Comparison of ENCODE assay signal across 18 cellular contexts in the genomic region with DNA sequence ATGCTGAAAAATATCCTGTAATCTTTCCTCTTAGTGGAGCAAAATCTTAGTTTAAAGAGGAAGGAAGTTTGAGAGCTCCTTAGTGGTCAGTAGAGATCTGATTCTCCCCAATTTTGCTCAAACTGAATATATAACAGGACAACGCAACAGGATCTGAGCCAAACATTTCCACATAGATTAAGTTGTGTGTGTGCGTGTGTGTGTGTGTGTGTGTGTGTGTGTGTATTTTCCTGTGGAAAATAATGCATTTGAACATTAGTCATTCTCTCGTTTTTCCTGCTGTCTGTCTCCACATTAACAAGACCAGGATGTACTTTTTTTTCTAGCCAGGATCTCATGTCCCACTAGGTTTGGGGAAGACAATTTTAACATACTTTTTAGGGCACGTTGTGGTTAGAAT.
DNase-seq lines count a peak whose midpoint lies in the region; ATAC-seq, FAIRE-seq and TF ChIP-seq lines count a peak whose summit lies in the region.
"Had no signal": no experiment of that assay in that cellular context is flagged by ENCODE, and none has a peak within 500 bp of the region (broad histone marks: within the 10 kb centered on the region; RNA-seq: fewer than 3 reads in every experiment).

No MANE protein-coding gene starts in this region.

- intact Hi-C loops in ovary (cut with DNase I) (loop anchor here in 1 of 4 donors (1.0 kb wide), 1 partner anchor 11 kb away; no protein-coding TSS in a partner anchor), natural killer cell (cut with micrococcal nuclease) (no loop called here)

- H3K4me3 Mint-ChIP-seq in endothelial cell (ENCODE audit: unreplicated experiment): no peak overlapping the region
- no peak overlapping the region for H3K4me3 Mint-ChIP-seq in natural killer cell
- H3K4me3 Mint-ChIP-seq: CD4-positive, CD25-positive, alpha-beta regulatory T cell; CD8-positive, alpha-beta memory T cell; H9 had no signal

- TF ChIP-seq CTCF in endothelial cell (IDR thresholded peaks at IDR 0.05; ENCODE audit: unreplicated experiment) (no peak), ovary (IDR thresholded peaks at IDR 0.05) (no peak), natural killer cell (IDR thresholded peaks at IDR 0.05) (no peak)

- no peak for TF ChIP-seq EP300 in ovary (IDR thresholded peaks at IDR 0.05)

- H3K27ac Mint-ChIP-seq in endothelial cell (ENCODE audit: unreplicated experiment) (peak overlapping the region; percentile 96), natural killer cell (no peak overlapping the region)
- H3K27ac Mint-ChIP-seq: CD4-positive, CD25-positive, alpha-beta regulatory T cell; CD8-positive, alpha-beta memory T cell; H9 had no signal

- peaks cover 1% of the 10 kb centered on the region for H3K27me3 Mint-ChIP-seq in endothelial cell (ENCODE audit: unreplicated experiment)
- H3K27me3 Mint-ChIP-seq in natural killer cell (ENCODE audit: low read depth in 2 of 2): no peaks in the 10 kb centered on the region
- H3K27me3 Mint-ChIP-seq: CD4-positive, CD25-positive, alpha-beta regulatory T cell; CD8-positive, alpha-beta memory T cell had no signal

- no peak for TF ChIP-seq POLR2A in ovary (IDR thresholded peaks at IDR 0.05)

- DNase-seq in Kasumi-1 (lab: John Stamatoyannopoulos, UW) (peak; percentile 10 to 23), endothelial cell (ENCODE audit: low spot score) (peak; percentile 7), glomerular endothelial cell (ENCODE audit: extremely low read depth, low read depth, low spot score) (peak; percentile 60), urothelium cell line (ENCODE audit: low spot score) (no peak), ovary (no peak), natural killer cell (no peak)
- DNase-seq in activated effector memory CD4-positive, alpha-beta T cell treated with Interleukin-2 at 50 U/mL for 16 hours: no peak
- DNase-seq: BE2C; C1 segment of cervical spinal cord; CD4-positive, CD25-positive, alpha-beta regulatory T cell; CD8-positive, alpha-beta memory T cell; COR-L47; DMS 273 treated with DMSO at 0.1 percent for 48 hours; DMS53; GOT3; H9 had no signal

- WGBS in ovary, 3 donors: 61 to 68% (median 66%) methylated on average over 4 of the region's 4 CpGs

- no peaks in the 10 kb centered on the region for H3K9me3 ChIP-seq in ovary
- H3K9me3 ChIP-seq: BE2C had no signal

- no peaks in the 10 kb centered on the region for H3K27me3 ChIP-seq in ovary
- H3K27me3 ChIP-seq: BE2C had no signal

- H3K9me3 Mint-ChIP-seq in endothelial cell (ENCODE audit: unreplicated experiment): no peaks in the 10 kb centered on the region
- H3K9me3 Mint-ChIP-seq in natural killer cell: peaks cover 12 to 19% of the 10 kb centered on the region in 2 donors
- H3K9me3 Mint-ChIP-seq: H9 had no signal

- H3K4me1 Mint-ChIP-seq in endothelial cell (ENCODE audit: unreplicated experiment) (peaks cover 18% of the 10 kb centered on the region), natural killer cell (no peaks in the 10 kb centered on the region)
- H3K4me1 Mint-ChIP-seq: CD4-positive, CD25-positive, alpha-beta regulatory T cell; CD8-positive, alpha-beta memory T cell; H9 had no signal

- H3K27ac ChIP-seq in ovary: no peak overlapping the region

- H3K36me3 ChIP-seq in ovary: no peaks in the 10 kb centered on the region
- H3K36me3 ChIP-seq: BE2C had no signal

- H3K4me1 ChIP-seq in ovary (ENCODE audit: insufficient read depth): no peaks in the 10 kb centered on the region
- H3K4me1 ChIP-seq: BE2C had no signal

- FAIRE-seq in urothelium cell line (lab: Jason Lieb, UNC): peak; percentile 44
- FAIRE-seq: G401.6, GM12891 had no signal

- H3K36me3 Mint-ChIP-seq in endothelial cell (ENCODE audit: low read depth, unreplicated experiment) (no peaks in the 10 kb centered on the region), natural killer cell (peaks cover 10% of the 10 kb centered on the region)
- H3K36me3 Mint-ChIP-seq: CD4-positive, CD25-positive, alpha-beta regulatory T cell; CD8-positive, alpha-beta memory T cell had no signal

- H3K4me3 ChIP-seq in ovary: no peak overlapping the region

- no peak for ATAC-seq in natural killer cell

Comparison
In these comparisons a context has a peak if more than half of its experiments do, and no peak if none do; other contexts are left out.
1. DNase-seq: peak in Kasumi-1 (2 of 2), endothelial cell (single experiment) and glomerular endothelial cell (single experiment); none in urothelium cell line (single experiment), ovary (0 of 5), activated effector memory CD4-positive, alpha-beta T cell treated with Interleukin-2 at 50 U/mL for 16 hours (single experiment) and natural killer cell (single experiment).